In the genomic region with DNA sequence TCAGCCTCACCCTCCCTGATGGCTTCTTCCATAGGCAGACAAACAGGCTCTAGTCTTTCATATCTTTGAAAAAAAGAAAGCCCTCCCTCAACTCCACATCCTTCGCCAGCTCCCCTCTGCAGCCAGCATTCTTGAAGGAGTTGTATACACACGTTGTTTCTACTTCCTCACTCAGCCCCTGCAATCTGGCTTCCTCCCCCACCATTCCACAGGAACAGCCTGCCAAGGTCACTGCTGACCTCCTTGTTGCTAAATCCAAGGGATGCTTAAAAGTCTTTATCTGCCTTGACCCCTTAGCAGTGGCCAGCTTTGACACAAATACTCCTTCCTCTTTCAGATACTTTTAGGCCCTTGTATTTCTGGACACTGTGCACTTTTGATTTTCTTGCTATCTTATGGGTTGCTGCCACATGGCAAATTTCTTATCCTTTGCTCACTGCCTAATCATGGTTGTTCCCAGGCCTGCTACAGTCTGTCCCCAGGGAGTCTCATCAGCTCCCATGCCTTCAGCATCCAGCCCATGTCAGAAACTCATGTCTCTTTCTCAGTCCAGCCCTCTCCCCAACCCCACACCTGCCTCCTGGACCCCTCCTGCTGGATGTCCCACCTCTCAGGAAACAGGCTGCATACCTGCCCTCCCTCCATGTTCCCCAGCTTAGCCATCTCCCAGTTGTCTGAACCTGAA, we compare ENCODE assay signal across 10 cellular contexts. TPM values are rescaled to one million over a fixed set of nuclear protein-coding genes. Genes with fewer than 3 reads are reported as not detected.
DNase-seq lines count a peak whose midpoint lies in the region; ATAC-seq, FAIRE-seq and TF ChIP-seq lines count a peak whose summit lies in the region.
"Had no signal": no experiment of that assay in that cellular context is flagged by ENCODE, and none has a peak within 500 bp of the region (broad histone marks: within the 10 kb centered on the region; RNA-seq: fewer than 3 reads in every experiment).

No MANE protein-coding gene starts in this region.

- H3K36me3 Mint-ChIP-seq in natural killer cell, result no peaks in the 10 kb centered on the region

- no peaks in the 10 kb centered on the region for H3K27me3 ChIP-seq in BLaER1

- ATAC-seq in natural killer cell, result no peak

- no peak for TF ChIP-seq POLR2A in GM12892 (IDR thresholded peaks at IDR 0.05; ENCODE audit: low read depth, low read length)

- H3K4me3 Mint-ChIP-seq in natural killer cell, result peak overlapping the region; percentile 62

- TF ChIP-seq CTCF in natural killer cell (IDR thresholded peaks at IDR 0.05), result no peak

- peaks cover 26 to 37% of the 10 kb centered on the region in 2 donors for H3K4me1 Mint-ChIP-seq in natural killer cell

- H3K4me3 ChIP-seq in BLaER1, result no peak overlapping the region

- H3K9me3 Mint-ChIP-seq in natural killer cell, result no peaks in the 10 kb centered on the region

- H3K27me3 Mint-ChIP-seq in natural killer cell (ENCODE audit: low read depth in 2 of 2), result no peaks in the 10 kb centered on the region

- H3K4me2 ChIP-seq in BLaER1, result peak overlapping the region; percentile 99

- H3K9ac ChIP-seq in BLaER1, result no peak overlapping the region

- H3K4me1 ChIP-seq in BLaER1, result peaks cover 52% of the 10 kb centered on the region

- DNase-seq in OCI-M1 (lab: John Stamatoyannopoulos, UW) (peak; percentile 73), epidermal melanocyte (ENCODE audit: insufficient read length, low spot score) (peak; percentile 11), natural killer cell (no peak), T1000 (lab: John Stamatoyannopoulos, UW) (no peak), GM12892 (ENCODE audit: insufficient read length) (no peak), GOT3 (lab: John Stamatoyannopoulos, UW) (no peak)
- DNase-seq in activated CD8-positive, alpha-beta memory T cell treated with anti-CD3 and anti-CD28 coated beads for 24 hours, result no peak
- DNase-seq: hypothalamus; stimulated activated CD4-positive, alpha-beta T cell treated with anti-CD3 and anti-CD28 coated beads, Interleukin-12 subunit alpha, Interleukin-12 subunit beta, amount 100 ng/mL, for 4 hours had no signal

- no peak for FAIRE-seq in GM12892 (lab: Jason Lieb, UNC)

- H3K9me3 ChIP-seq in BLaER1, result peaks cover 4% of the 10 kb centered on the region; the same call in 1 of the 2 replicates

- no peaks in the 10 kb centered on the region for H4K20me1 ChIP-seq in BLaER1

- H3K36me3 ChIP-seq in BLaER1, result no peaks in the 10 kb centered on the region

- H3K27ac Mint-ChIP-seq in natural killer cell, result peak overlapping the region in 1 of 2 donors; percentile 72

- H3K27ac ChIP-seq in BLaER1, result 0 out of 2 replicates have a peak overlapping the region, but pooled peaks have one; percentile 3

- intact Hi-C loops in natural killer cell (cut with micrococcal nuclease), result loop anchor here (5.0 kb wide), 1 partner anchor 38 kb away; the partner anchor contains the start of gene BSDC1

RNA-seq across cellular contexts. Expression of gene FAM229A, which starts 8.3 kb away (rescaled TPM):
- total RNA-seq in natural killer cell, result 10 to 100 TPM; 18.3 to 23.5 (median 21.0) TPM
- polyA plus RNA-seq in GM12892 (2012; ENCODE audit: missing spikeins), result 1.1 TPM

RNA-seq across cellular contexts. Expression of gene TSSK3, which starts 8.3 kb away (rescaled TPM):
- 1 to 10 TPM; 1.2 to 3.7 (median 1.4) TPM for total RNA-seq in natural killer cell
- 3.9 TPM for polyA plus RNA-seq in GM12892 (2012; ENCODE audit: missing spikeins)

RNA-seq across cellular contexts. Expression of gene MARCKSL1, which starts 18.0 kb away (rescaled TPM):
- total RNA-seq in natural killer cell, result 10 to 100 TPM; 21.7 to 26.1 (median 21.8) TPM
- polyA plus RNA-seq in GM12892 (2012; ENCODE audit: missing spikeins), result 101 TPM

RNA-seq across cellular contexts. Expression of gene BSDC1, which starts 40.2 kb away (rescaled TPM):
- total RNA-seq in natural killer cell, result 100 to 1,000 TPM; 150 to 203 (median 174) TPM
- 25.0 TPM for polyA plus RNA-seq in GM12892 (2012; ENCODE audit: missing spikeins)

Comparison
In these comparisons a context has a peak if more than half of its experiments do, and no peak if none do; other contexts are left out.
1. DNase-seq: peak in OCI-M1 (single experiment) and epidermal melanocyte (single experiment); none in natural killer cell (single experiment), T1000 (single experiment), activated CD8-positive, alpha-beta memory T cell treated with anti-CD3 and anti-CD28 coated beads for 24 hours (single experiment), GM12892 (single experiment) and GOT3 (single experiment).